ENCODE assay signal across 13 cellular contexts in the genomic region with DNA sequence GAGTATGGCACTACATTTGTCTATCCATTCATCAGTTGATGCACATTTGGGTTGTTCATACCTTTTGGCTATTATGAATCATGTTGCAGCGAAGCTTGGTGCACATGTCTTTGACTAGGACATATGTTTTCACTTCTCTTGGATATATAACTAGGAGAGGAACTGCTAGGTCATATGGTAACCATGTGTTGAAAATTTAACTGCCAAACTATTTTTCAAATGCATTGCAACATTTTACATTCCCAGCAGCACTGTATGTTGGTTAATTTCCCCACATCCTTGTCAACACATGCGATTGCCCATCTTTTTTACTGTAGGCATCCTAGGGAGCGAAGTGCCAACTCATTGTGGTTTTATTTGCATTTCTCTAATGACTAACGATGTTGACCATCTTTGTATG.
DNase-seq lines count a peak whose midpoint lies in the region; ATAC-seq and FAIRE-seq lines count a peak whose summit lies in the region.
"Had no signal": no experiment of that assay in that cellular context is flagged by ENCODE, and none has a peak within 500 bp of the region (broad histone marks: within the 10 kb centered on the region; RNA-seq: fewer than 3 reads in every experiment).

No MANE protein-coding gene starts in this region.

- peaks cover 0 to 1% of the 10 kb centered on the region in 2 donors for H3K9me3 Mint-ChIP-seq in stimulated activated naive CD8-positive, alpha-beta T cell treated with anti-CD3 and anti-CD28 coated beads, Interleukin-15, amount 100 ng/mL, for 72 hours

- FAIRE-seq in GM19239 (lab: Jason Lieb, UNC), result no peak
- FAIRE-seq: pancreas had no signal

- H3K27ac Mint-ChIP-seq in stimulated activated naive CD8-positive, alpha-beta T cell treated with anti-CD3 and anti-CD28 coated beads, Interleukin-15, amount 100 ng/mL, for 72 hours, result no peak overlapping the region

- DNase-seq in AML-193 (lab: John Stamatoyannopoulos, UW) (peak; percentile 98 to 99), Kasumi-1 (lab: John Stamatoyannopoulos, UW) (peak; percentile 45 to 46), SKM-1 treated with dmso at 0.1 percent for 144 hours (lab: John Stamatoyannopoulos, UW; ENCODE audit: unreplicated experiment) (peak; percentile 68), fibroblast of the conjunctiva (ENCODE audit: low read depth) (peak; percentile 88), pons (ENCODE audit: low spot score) (no peak), GM19239 (ENCODE audit: insufficient read length, low spot score) (no peak)
- DNase-seq in stimulated activated naive CD8-positive, alpha-beta T cell treated with anti-CD3 and anti-CD28 coated beads, Interleukin-15, amount 100 ng/mL, for 72 hours, result no peak
- DNase-seq: CD4-positive, CD25-positive, alpha-beta regulatory T cell; hypothalamus; NCI-H2227 treated with DMSO at 0.1 percent for 48 hours; pancreas; RPMI8226 had no signal

- ATAC-seq in stimulated activated naive CD8-positive, alpha-beta T cell treated with anti-CD3 and anti-CD28 coated beads, Interleukin-15, amount 100 ng/mL, for 72 hours, result no peak
- no peak for ATAC-seq in HG03432 (IDR thresholded peaks at IDR 0.05; ENCODE audit: unreplicated experiment)
- ATAC-seq: pancreas had no signal

- peaks cover 1% of the 10 kb centered on the region for H3K27me3 Mint-ChIP-seq in stimulated activated naive CD8-positive, alpha-beta T cell treated with anti-CD3 and anti-CD28 coated beads, Interleukin-15, amount 100 ng/mL, for 72 hours

- peaks cover 19% of the 10 kb centered on the region for H3K4me1 Mint-ChIP-seq in stimulated activated naive CD8-positive, alpha-beta T cell treated with anti-CD3 and anti-CD28 coated beads, Interleukin-15, amount 100 ng/mL, for 72 hours

- H3K4me3 Mint-ChIP-seq in stimulated activated naive CD8-positive, alpha-beta T cell treated with anti-CD3 and anti-CD28 coated beads, Interleukin-15, amount 100 ng/mL, for 72 hours, result no peak overlapping the region
- H3K4me3 Mint-ChIP-seq: CD4-positive, CD25-positive, alpha-beta regulatory T cell had no signal

Comparison
In these comparisons a context has a peak if more than half of its experiments do, and no peak if none do; other contexts are left out.
1. DNase-seq: peak in AML-193 (2 of 2), Kasumi-1 (2 of 2), SKM-1 treated with dmso at 0.1 percent for 144 hours (single experiment) and fibroblast of the conjunctiva (single experiment); none in pons (single experiment), stimulated activated naive CD8-positive, alpha-beta T cell treated with anti-CD3 and anti-CD28 coated beads, Interleukin-15, amount 100 ng/mL, for 72 hours (0 of 2) and GM19239 (single experiment).